1 cellular context compared by ENCODE assay signal in the genomic region with DNA sequence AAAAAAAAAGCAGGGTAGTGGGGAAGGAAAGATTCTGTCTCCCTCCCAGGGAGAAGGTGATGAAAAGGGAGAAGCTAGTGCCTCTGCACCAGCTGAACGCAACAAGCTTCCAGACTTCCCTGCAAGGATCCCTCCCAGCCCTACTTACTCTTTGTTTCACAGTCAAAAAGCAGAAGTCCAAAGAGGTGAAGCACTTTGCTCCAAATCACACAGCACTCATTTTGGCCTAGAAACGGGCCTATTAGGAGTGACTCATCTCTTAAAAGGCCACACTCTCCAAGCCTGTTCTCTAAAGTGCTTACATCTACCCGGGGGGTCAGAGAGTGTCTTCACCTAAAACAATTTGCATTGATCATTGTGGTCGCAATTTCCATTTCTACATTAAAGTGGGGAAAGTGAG.
TF ChIP-seq lines count a peak whose summit lies in the region.

No MANE protein-coding gene starts in this region.

TF ChIP-seq in GM23338, 12 proteins besides CTCF, POLR2A, EP300 and RAD21 (continued from another document):
- TF ChIP-seq JUNB (IDR thresholded peaks at IDR 0.05; ENCODE audit: unreplicated experiment) (no peak), STAT1 (IDR thresholded peaks at IDR 0.05; ENCODE audit: unreplicated experiment) (no peak), POLR2AphosphoS5 (IDR thresholded peaks at IDR 0.05; ENCODE audit: low read depth) (no peak), CREB1 (CRISPR knock-in tag; IDR thresholded peaks at IDR 0.05; ENCODE audit: low read depth) (no peak), NANOG (IDR thresholded peaks at IDR 0.05; ENCODE audit: borderline replicate concordance) (no peak)
- TF ChIP-seq, protein P1, sequence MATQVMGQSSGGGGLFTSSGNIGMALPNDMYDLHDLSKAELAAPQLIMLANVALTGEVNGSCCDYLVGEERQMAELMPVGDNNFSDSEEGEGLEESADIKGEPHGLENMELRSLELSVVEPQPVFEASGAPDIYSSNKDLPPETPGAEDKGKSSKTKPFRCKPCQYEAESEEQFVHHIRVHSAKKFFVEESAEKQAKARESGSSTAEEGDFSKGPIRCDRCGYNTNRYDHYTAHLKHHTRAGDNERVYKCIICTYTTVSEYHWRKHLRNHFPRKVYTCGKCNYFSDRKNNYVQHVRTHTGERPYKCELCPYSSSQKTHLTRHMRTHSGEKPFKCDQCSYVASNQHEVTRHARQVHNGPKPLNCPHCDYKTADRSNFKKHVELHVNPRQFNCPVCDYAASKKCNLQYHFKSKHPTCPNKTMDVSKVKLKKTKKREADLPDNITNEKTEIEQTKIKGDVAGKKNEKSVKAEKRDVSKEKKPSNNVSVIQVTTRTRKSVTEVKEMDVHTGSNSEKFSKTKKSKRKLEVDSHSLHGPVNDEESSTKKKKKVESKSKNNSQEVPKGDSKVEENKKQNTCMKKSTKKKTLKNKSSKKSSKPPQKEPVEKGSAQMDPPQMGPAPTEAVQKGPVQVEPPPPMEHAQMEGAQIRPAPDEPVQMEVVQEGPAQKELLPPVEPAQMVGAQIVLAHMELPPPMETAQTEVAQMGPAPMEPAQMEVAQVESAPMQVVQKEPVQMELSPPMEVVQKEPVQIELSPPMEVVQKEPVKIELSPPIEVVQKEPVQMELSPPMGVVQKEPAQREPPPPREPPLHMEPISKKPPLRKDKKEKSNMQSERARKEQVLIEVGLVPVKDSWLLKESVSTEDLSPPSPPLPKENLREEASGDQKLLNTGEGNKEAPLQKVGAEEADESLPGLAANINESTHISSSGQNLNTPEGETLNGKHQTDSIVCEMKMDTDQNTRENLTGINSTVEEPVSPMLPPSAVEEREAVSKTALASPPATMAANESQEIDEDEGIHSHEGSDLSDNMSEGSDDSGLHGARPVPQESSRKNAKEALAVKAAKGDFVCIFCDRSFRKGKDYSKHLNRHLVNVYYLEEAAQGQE (IDR thresholded peaks at IDR 0.05; ENCODE audit: unreplicated experiment), result no peak
